ENCODE assay signal across 21 cellular contexts in genomic region chr10:69645296-69645665, GRCh38. TPM values are rescaled to one million over a fixed set of nuclear protein-coding genes. Genes with fewer than 3 reads are reported as not detected.
A peak's percentile ranks its signal among the peaks of the same experiment; 100 is the strongest.
DNase-seq lines count a peak whose midpoint lies in the region; ATAC-seq and TF ChIP-seq lines count a peak whose summit lies in the region.
"Had no signal": no experiment of that assay in that cellular context is flagged by ENCODE, and none has a peak within 500 bp of the region (broad histone marks: within the 10 kb centered on the region; RNA-seq: fewer than 3 reads in every experiment).

No MANE protein-coding gene starts in this region.

- H3K36me3 Mint-ChIP-seq in neural progenitor cell (no peaks in the 10 kb centered on the region), type B pancreatic cell (no peaks in the 10 kb centered on the region)
- H3K36me3 Mint-ChIP-seq: CD4-positive, alpha-beta memory T cell; naive B cell had no signal

- intact Hi-C loops in dorsolateral prefrontal cortex (cut with DNase I), result loop anchor here (2.0 to 10.0 kb wide), 2 partner anchors 72 to 410 kb away; no protein-coding TSS in a partner anchor

- no peaks in the 10 kb centered on the region for H3K36me3 ChIP-seq in neural progenitor cell
- H3K36me3 ChIP-seq: cardiac muscle cell, WERI-Rb-1 had no signal

- H3F3A ChIP-seq in neural progenitor cell (ENCODE audit: low read depth), result peaks cover 19% of the 10 kb centered on the region

- H3K27ac Mint-ChIP-seq in neural progenitor cell (peak overlapping the region; percentile 31), type B pancreatic cell (peak overlapping the region; percentile 31)
- H3K27ac Mint-ChIP-seq: activated CD4-positive, alpha-beta T cell treated with anti-CD3 and anti-CD28 coated beads, Interleukin-2, amount 10 ng/mL, durations not matched to agents 7 days and 5 days; activated naive CD4-positive, alpha-beta T cell treated with anti-CD3 and anti-CD28 coated beads for 36 hours; activated T-cell treated with anti-CD3 and anti-CD28 coated beads, Interleukin-2, amount 50 U/mL, for 72 hours; CD4-positive, alpha-beta memory T cell; progenitor cell of endocrine pancreas had no signal

- H3K4me1 ChIP-seq in neural progenitor cell, result peaks cover 26% of the 10 kb centered on the region

- DNase-seq in NCI-H2227 (lab: John Stamatoyannopoulos, UW; ENCODE audit: unreplicated experiment) (peak; percentile 16), NCI-H2227 treated with DMSO at 0.1 percent for 48 hours (lab: John Stamatoyannopoulos, UW) (no peak), dorsolateral prefrontal cortex (peak in 8 of 10 donors; percentile 35 to 76 (median 63)), neural progenitor cell (ENCODE audit: low spot score) (peak; percentile 35), type B pancreatic cell (ENCODE audit: extremely low spot score, unreplicated experiment) (no peak), MV-4-11 (lab: John Stamatoyannopoulos, UW) (no peak), NK-92 (lab: John Stamatoyannopoulos, UW; ENCODE audit: unreplicated experiment) (no peak)
- DNase-seq: DMS 273 treated with DMSO at 0.1 percent for 48 hours, MM.1S, naive B cell had no signal

- H3K4me2 ChIP-seq in neural progenitor cell, result no peak overlapping the region

- no peak overlapping the region for H3K9ac ChIP-seq in neural progenitor cell

- no peaks in the 10 kb centered on the region for H3K9me3 Mint-ChIP-seq in neural progenitor cell
- no peaks in the 10 kb centered on the region for H3K9me3 Mint-ChIP-seq in type B pancreatic cell
- H3K9me3 Mint-ChIP-seq: activated CD4-positive, alpha-beta T cell treated with anti-CD3 and anti-CD28 coated beads, Interleukin-2, amount 10 ng/mL, durations not matched to agents 7 days and 5 days; activated naive CD4-positive, alpha-beta T cell treated with anti-CD3 and anti-CD28 coated beads for 36 hours; activated T-cell treated with anti-CD3 and anti-CD28 coated beads, Interleukin-2, amount 50 U/mL, for 72 hours; CD4-positive, alpha-beta memory T cell had no signal

- no peak for TF ChIP-seq CTCF in dorsolateral prefrontal cortex (IDR thresholded peaks at IDR 0.05 in 54 of 56, conservative IDR thresholded peaks at IDR 0.05 in 2 of 56; ENCODE audit: low read depth in 1 of 56, partially characterized antibody in 56 of 56)
- TF ChIP-seq CTCF in neural progenitor cell (IDR thresholded peaks at IDR 0.05), result no peak
- TF ChIP-seq CTCF in type B pancreatic cell (conservative IDR thresholded peaks at IDR 0.05), result no peak

- H3K27ac ChIP-seq in dorsolateral prefrontal cortex (peak overlapping the region in 30 of 59 donors; percentile 2 to 85 (median 56)), neural progenitor cell (no peak overlapping the region)
- H3K27ac ChIP-seq: epithelial cell of prostate, WERI-Rb-1 had no signal

- no peaks in the 10 kb centered on the region for H3K79me2 ChIP-seq in neural progenitor cell (ENCODE audit: low read depth)

- H3K27me3 ChIP-seq in dorsolateral prefrontal cortex (peaks cover 0 to 4% (median 0%) of the 10 kb centered on the region in 45 donors), neural progenitor cell (no peaks in the 10 kb centered on the region)
- H3K27me3 ChIP-seq: cardiac muscle cell had no signal

- H3K27me3 Mint-ChIP-seq in neural progenitor cell (ENCODE audit: insufficient read depth, low read depth), result peaks cover 24% of the 10 kb centered on the region
- peaks cover 12% of the 10 kb centered on the region for H3K27me3 Mint-ChIP-seq in type B pancreatic cell
- H3K27me3 Mint-ChIP-seq: activated CD4-positive, alpha-beta T cell treated with anti-CD3 and anti-CD28 coated beads, Interleukin-2, amount 10 ng/mL, durations not matched to agents 7 days and 5 days had no signal

- no peaks in the 10 kb centered on the region for H3K9me3 ChIP-seq in neural progenitor cell (ENCODE audit: low read depth)

- H3K4me1 Mint-ChIP-seq in neural progenitor cell, result peaks cover 53% of the 10 kb centered on the region
- H3K4me1 Mint-ChIP-seq in type B pancreatic cell (ENCODE audit: unreplicated experiment), result peaks cover 44% of the 10 kb centered on the region
- H3K4me1 Mint-ChIP-seq: naive B cell had no signal

- H3K4me3 ChIP-seq in dorsolateral prefrontal cortex, result peak overlapping the region in 4 of 59 donors; percentile 3 to 22 (median 16)
- no peak overlapping the region for H3K4me3 ChIP-seq in neural progenitor cell
- H3K4me3 ChIP-seq: cardiac muscle cell, SK-N-MC had no signal

- H2AFZ ChIP-seq in neural progenitor cell (replicated peaks), result no peak overlapping the region

- no peak for ATAC-seq in HG03196 (IDR thresholded peaks at IDR 0.05; ENCODE audit: unreplicated experiment)
- ATAC-seq: activated T-cell treated with anti-CD3 and anti-CD28 coated beads, Interleukin-2, amount 50 U/mL, for 72 hours had no signal

- no peak overlapping the region for H3K4me3 Mint-ChIP-seq in neural progenitor cell
- no peak overlapping the region for H3K4me3 Mint-ChIP-seq in type B pancreatic cell
- H3K4me3 Mint-ChIP-seq: activated CD4-positive, alpha-beta T cell treated with anti-CD3 and anti-CD28 coated beads, Interleukin-2, amount 10 ng/mL, durations not matched to agents 7 days and 5 days; activated naive CD4-positive, alpha-beta T cell treated with anti-CD3 and anti-CD28 coated beads for 36 hours; activated T-cell treated with anti-CD3 and anti-CD28 coated beads, Interleukin-2, amount 50 U/mL, for 72 hours; CD4-positive, alpha-beta memory T cell; naive B cell had no signal

- H4K20me1 ChIP-seq in neural progenitor cell (ENCODE audit: low read depth), result no peaks in the 10 kb centered on the region

RNA-seq across cellular contexts. Expression of gene FAM241B, which starts 15.2 kb away (rescaled TPM):
- 10 to 100 TPM; 13.4 to 54.2 (median 37.1) TPM for total RNA-seq in dorsolateral prefrontal cortex
- 2.6 and 4.6 TPM in 2 replicates for total RNA-seq in neural progenitor cell (ENCODE audit: low replicate concordance)
- total RNA-seq in type B pancreatic cell (ENCODE audit: low replicate concordance), result 8.8 and 9.8 TPM in 2 replicates
- total RNA-seq: skeletal muscle tissue had no signal

Comparison
In these comparisons a context has a peak if more than half of its experiments do, and no peak if none do; other contexts are left out.
1. DNase-seq: peak in NCI-H2227 (single experiment), dorsolateral prefrontal cortex (8 of 10) and neural progenitor cell (single experiment); none in NCI-H2227 treated with DMSO at 0.1 percent for 48 hours (single experiment), type B pancreatic cell (single experiment), MV-4-11 (single experiment) and NK-92 (single experiment).